In genomic region chr15:82553846-82554245, GRCh38 we compare ENCODE assay signal across 20 cellular contexts.
"Had no signal": no experiment of that assay in that cellular context is flagged by ENCODE, and none has a peak within 500 bp of the region (broad histone marks: within the 10 kb centered on the region; RNA-seq: fewer than 3 reads in every experiment).

No MANE protein-coding gene starts in this region.

- H3K4me1 ChIP-seq: body of pancreas, colonic mucosa, heart right ventricle, left ventricle myocardium inferior, lower lobe of right lung, neural progenitor cell, tibial artery, upper lobe of right lung had no signal

- H3K4me2 ChIP-seq: neural progenitor cell had no signal

- H3K4me3 ChIP-seq: body of pancreas, colonic mucosa, heart right ventricle, left ventricle myocardium inferior, lower lobe of right lung, neural progenitor cell, ovary, suprapubic skin, tibial artery, upper lobe of right lung had no signal

- H3K4me3 Mint-ChIP-seq: natural killer cell, neural progenitor cell had no signal

- H3K27ac Mint-ChIP-seq: natural killer cell, neural progenitor cell had no signal

- DNase-seq: body of pancreas; colonic mucosa; effector memory CD4-positive, alpha-beta T cell; foreskin keratinocyte; heart right ventricle; left cardiac atrium; left ventricle myocardium inferior; lower lobe of right lung; mesendoderm; natural killer cell; ovary; right cardiac atrium; small intestine; stimulated activated CD4-positive, alpha-beta T cell treated with anti-CD3 and anti-CD28 coated beads, Interleukin-12 subunit alpha, Interleukin-12 subunit beta, amount 100 ng/mL, for 4 hours; stimulated activated CD4-positive, alpha-beta T cell treated with anti-CD3 and anti-CD28 coated beads, Interleukin-2, amount 100 ng/mL, for 48 hours; stimulated activated naive CD4-positive, alpha-beta T cell treated with Interleukin-2 at 50 U/mL for 16 hours; tibial artery; upper lobe of right lung had no signal

- H3K27me3 ChIP-seq: body of pancreas, colonic mucosa, neural progenitor cell, ovary, suprapubic skin, tibial artery, upper lobe of right lung had no signal

- H3K27ac ChIP-seq: body of pancreas, colonic mucosa, foreskin keratinocyte, heart right ventricle, left ventricle myocardium inferior, lower lobe of right lung, neural progenitor cell, ovary, tibial artery, upper lobe of right lung had no signal

- H3K36me3 ChIP-seq: colonic mucosa, heart right ventricle, left ventricle myocardium inferior, lower lobe of right lung, neural progenitor cell, ovary, suprapubic skin, upper lobe of right lung had no signal

- H3K9me3 ChIP-seq: body of pancreas, colonic mucosa, heart right ventricle, left ventricle myocardium inferior, lower lobe of right lung, ovary, suprapubic skin, tibial artery, upper lobe of right lung had no signal

- H2AFZ ChIP-seq: neural progenitor cell had no signal

- H3K9me3 Mint-ChIP-seq: natural killer cell, neural progenitor cell had no signal

- H3K4me1 Mint-ChIP-seq: natural killer cell had no signal

- H3K36me3 Mint-ChIP-seq: natural killer cell, neural progenitor cell had no signal

- ATAC-seq: body of pancreas, foreskin keratinocyte, heart right ventricle, left cardiac atrium, lower lobe of right lung, natural killer cell, right cardiac atrium, upper lobe of right lung had no signal
